Comparison of ENCODE assay signal across 1 cellular context in the genomic region with DNA sequence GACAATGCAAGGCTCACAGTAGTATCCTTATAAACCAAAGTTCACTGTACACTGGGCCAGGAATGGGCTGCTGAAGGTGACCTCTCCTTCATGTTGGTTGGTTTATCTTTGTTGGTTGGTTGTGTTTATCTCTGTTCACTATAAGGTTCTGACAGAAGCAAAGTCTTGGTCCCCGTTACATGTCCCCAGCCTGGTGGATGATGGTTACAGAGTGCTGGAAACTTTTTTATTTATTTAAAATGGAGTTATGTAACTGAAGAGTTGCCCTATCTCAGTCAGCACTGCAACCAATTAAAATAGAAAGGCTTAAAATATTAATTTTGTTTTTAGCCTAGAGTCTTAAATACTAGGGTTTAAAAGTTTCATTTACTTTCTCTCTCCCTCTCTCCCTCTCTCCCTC.
TF ChIP-seq lines count a peak whose summit lies in the region.

No MANE protein-coding gene starts in this region.

TF ChIP-seq in HEK293, 187 proteins besides CTCF, POLR2A, EP300 and RAD21:
- TF ChIP-seq ZNF211 (tag by site-specific recombination; IDR thresholded peaks at IDR 0.05; ENCODE audit: low read depth) (no peak), ZNF677 (tag by site-specific recombination; IDR thresholded peaks at IDR 0.05) (no peak), ZNF121 (tag by site-specific recombination; IDR thresholded peaks at IDR 0.05) (no peak), ZNF366 (tag by site-specific recombination; conservative IDR thresholded peaks at IDR 0.05) (0 out of 2 replicates have a peak, but pooled peaks have one; percentile 12), ZBTB20 (tag by site-specific recombination; IDR thresholded peaks at IDR 0.05) (no peak), ZNF510 (tag by site-specific recombination; IDR thresholded peaks at IDR 0.05; ENCODE audit: insufficient replicate concordance) (no peak)
- TF ChIP-seq, protein P1, sequence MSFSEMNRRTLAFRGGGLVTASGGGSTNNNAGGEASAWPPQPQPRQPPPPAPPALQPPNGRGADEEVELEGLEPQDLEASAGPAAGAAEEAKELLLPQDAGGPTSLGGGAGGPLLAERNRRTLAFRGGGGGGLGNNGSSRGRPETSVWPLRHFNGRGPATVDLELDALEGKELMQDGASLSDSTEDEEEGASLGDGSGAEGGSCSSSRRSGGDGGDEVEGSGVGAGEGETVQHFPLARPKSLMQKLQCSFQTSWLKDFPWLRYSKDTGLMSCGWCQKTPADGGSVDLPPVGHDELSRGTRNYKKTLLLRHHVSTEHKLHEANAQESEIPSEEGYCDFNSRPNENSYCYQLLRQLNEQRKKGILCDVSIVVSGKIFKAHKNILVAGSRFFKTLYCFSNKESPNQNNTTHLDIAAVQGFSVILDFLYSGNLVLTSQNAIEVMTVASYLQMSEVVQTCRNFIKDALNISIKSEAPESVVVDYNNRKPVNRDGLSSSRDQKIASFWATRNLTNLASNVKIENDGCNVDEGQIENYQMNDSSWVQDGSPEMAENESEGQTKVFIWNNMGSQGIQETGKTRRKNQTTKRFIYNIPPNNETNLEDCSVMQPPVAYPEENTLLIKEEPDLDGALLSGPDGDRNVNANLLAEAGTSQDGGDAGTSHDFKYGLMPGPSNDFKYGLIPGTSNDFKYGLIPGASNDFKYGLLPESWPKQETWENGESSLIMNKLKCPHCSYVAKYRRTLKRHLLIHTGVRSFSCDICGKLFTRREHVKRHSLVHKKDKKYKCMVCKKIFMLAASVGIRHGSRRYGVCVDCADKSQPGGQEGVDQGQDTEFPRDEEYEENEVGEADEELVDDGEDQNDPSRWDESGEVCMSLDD (tag by site-specific recombination; IDR thresholded peaks at IDR 0.05) = no peak
